ENCODE assay signal across 37 cellular contexts in genomic region chr10:3712707-3713106, GRCh38.
"Had no signal": no experiment of that assay in that cellular context is flagged by ENCODE, and none has a peak within 500 bp of the region (broad histone marks: within the 10 kb centered on the region; RNA-seq: fewer than 3 reads in every experiment).

No MANE protein-coding gene starts in this region.

- H3K9me3 Mint-ChIP-seq: activated naive CD4-positive, alpha-beta T cell treated with anti-CD3 and anti-CD28 coated beads, Interleukin-2, amount 50 U/mL, for 24 hours had no signal

- H3K27ac Mint-ChIP-seq: activated naive CD4-positive, alpha-beta T cell treated with anti-CD3 and anti-CD28 coated beads for 36 hours; activated naive CD4-positive, alpha-beta T cell treated with anti-CD3 and anti-CD28 coated beads, Interleukin-2, amount 10 ng/mL, durations not matched to agents 7 days and 5 days; activated naive CD4-positive, alpha-beta T cell treated with anti-CD3 and anti-CD28 coated beads, Interleukin-2, amount 50 U/mL, for 24 hours; activated naive CD8-positive, alpha-beta T cell; activated naive CD8-positive, alpha-beta T cell treated with anti-CD3 and anti-CD28 coated beads for 36 hours; activated naive CD8-positive, alpha-beta T cell treated with anti-CD3 and anti-CD28 coated beads, Interleukin-2, amount 10 ng/mL, durations not matched to agents 7 days and 5 days; activated naive CD8-positive, alpha-beta T cell treated with anti-CD3 and anti-CD28 coated beads, Interleukin-2, amount 50 U/mL, for 24 hours; activated T-cell treated with anti-CD3 and anti-CD28 coated beads, Interleukin-2, amount 50 U/mL, for 24 hours; activated T-cell treated with anti-CD3 and anti-CD28 coated beads, Interleukin-2, amount 50 U/mL, for 72 hours; activated T-helper 1 cell treated with anti-CD3 and anti-CD28 coated beads, Interleukin-12 subunit alpha, Interleukin-12 subunit beta, Interleukin-2, Interleukin-4 antibody, amounts not matched to agents 30 ng/mL and 10 ng/mL and 1 ng/mL, durations not matched to agents 14 hours and 24 hours and 36 hours; activated T-helper 17 cell treated with anti-CD3 and anti-CD28 coated beads, Interleukin-2, amount 50 U/mL, for 72 hours; activated T-helper 2 cell treated with anti-CD3 and anti-CD28 coated beads, Interferon-gamma antibody, Interleukin-2, Interleukin-4, amounts not matched to agents 10 μg/mL and 5 μg/mL and 100 μg/mL, durations not matched to agents 14 hours and 24 hours and 36 hours; brain had no signal

- H3K27me3 ChIP-seq: adrenal gland, ascending aorta, body of pancreas, brain microvascular endothelial cell, breast epithelium, cardiac muscle cell had no signal

- DNase-seq: activated effector memory CD4-positive, alpha-beta T cell treated with anti-CD3 and anti-CD28 coated beads, Interleukin-2, amount 50 U/mL, for 16 hours; activated effector memory CD4-positive, alpha-beta T cell treated with Interleukin-2 at 50 U/mL for 16 hours; activated gamma-delta T cell; activated gamma-delta T cell treated with Interleukin-2 at 50 U/mL for 16 hours; activated naive CD4-positive, alpha-beta T cell; activated naive CD4-positive, alpha-beta T cell treated with anti-CD3 and anti-CD28 coated beads for 36 hours; activated naive CD4-positive, alpha-beta T cell treated with anti-CD3 and anti-CD28 coated beads, Interleukin-2, amount 10 ng/mL, durations not matched to agents 7 days and 5 days; activated naive CD4-positive, alpha-beta T cell treated with anti-CD3 and anti-CD28 coated beads, Interleukin-2, amount 50 U/mL, for 16 hours; activated naive CD4-positive, alpha-beta T cell treated with Interleukin-2 at 50 U/mL for 16 hours; activated naive CD8-positive, alpha-beta T cell treated with anti-CD3 and anti-CD28 coated beads for 36 hours; activated naive CD8-positive, alpha-beta T cell treated with anti-CD3 and anti-CD28 coated beads, Interleukin-2, amount 10 ng/mL, durations not matched to agents 7 days and 5 days; activated naive CD8-positive, alpha-beta T cell treated with anti-CD3 and anti-CD28 coated beads, Interleukin-2, amount 50 U/mL, for 24 hours; activated T-cell treated with anti-CD3 and anti-CD28 coated beads, Interleukin-2, amount 50 U/mL, for 24 hours; activated T-cell treated with anti-CD3 and anti-CD28 coated beads, Interleukin-2, amount 50 U/mL, for 4 hours; activated T-cell treated with anti-CD3 and anti-CD28 coated beads, Interleukin-2, amount 50 U/mL, for 48 hours; activated T-cell treated with anti-CD3 and anti-CD28 coated beads, Interleukin-2, amount 50 U/mL, for 72 hours; adrenal gland; amniotic stem cell; amygdala; anterior cingulate cortex; aorta; body of pancreas; brain microvascular endothelial cell; caudate nucleus; central memory CD4-positive, alpha-beta T cell; cerebellar nuclear complex had no signal

- H3K4me1 ChIP-seq: adrenal gland, ascending aorta, body of pancreas, breast epithelium had no signal

- H3K36me3 ChIP-seq: adrenal gland, ascending aorta, brain microvascular endothelial cell, breast epithelium, cardiac muscle cell had no signal

- ATAC-seq: activated naive CD4-positive, alpha-beta T cell treated with anti-CD3 and anti-CD28 coated beads, Interleukin-2, amount 50 U/mL, for 72 hours; activated naive CD8-positive, alpha-beta T cell treated with anti-CD3 and anti-CD28 coated beads, Interleukin-2, amount 50 U/mL, for 24 hours; activated T-cell treated with anti-CD3 and anti-CD28 coated beads, Interleukin-2, amount 50 U/mL, for 4 hours; activated T-cell treated with anti-CD3 and anti-CD28 coated beads, Interleukin-2, amount 50 U/mL, for 72 hours; activated T-helper 17 cell treated with anti-CD3 and anti-CD28 coated beads, Interleukin-2, amount 50 U/mL, for 72 hours; body of pancreas had no signal

- H3K36me3 Mint-ChIP-seq: activated naive CD8-positive, alpha-beta T cell treated with anti-CD3 and anti-CD28 coated beads for 36 hours; brain had no signal

- H3K27me3 Mint-ChIP-seq: activated naive CD4-positive, alpha-beta T cell treated with anti-CD3 and anti-CD28 coated beads, Interleukin-2, amount 50 U/mL, for 24 hours; activated naive CD8-positive, alpha-beta T cell; activated naive CD8-positive, alpha-beta T cell treated with anti-CD3 and anti-CD28 coated beads for 36 hours; brain had no signal

- H3K9me3 ChIP-seq: adrenal gland, body of pancreas had no signal

- H3K27ac ChIP-seq: adrenal gland, ascending aorta, body of pancreas, brain microvascular endothelial cell, breast epithelium, cardiac muscle cell had no signal

- H3K4me1 Mint-ChIP-seq: activated naive CD4-positive, alpha-beta T cell treated with anti-CD3 and anti-CD28 coated beads, Interleukin-2, amount 10 ng/mL, durations not matched to agents 7 days and 5 days; activated naive CD4-positive, alpha-beta T cell treated with anti-CD3 and anti-CD28 coated beads, Interleukin-2, amount 50 U/mL, for 24 hours; activated naive CD8-positive, alpha-beta T cell treated with anti-CD3 and anti-CD28 coated beads for 36 hours; central memory CD8-positive, alpha-beta T cell had no signal

- H3K4me3 Mint-ChIP-seq: activated naive CD4-positive, alpha-beta T cell treated with anti-CD3 and anti-CD28 coated beads for 36 hours; activated naive CD4-positive, alpha-beta T cell treated with anti-CD3 and anti-CD28 coated beads, Interleukin-2, amount 10 ng/mL, durations not matched to agents 7 days and 5 days; activated naive CD4-positive, alpha-beta T cell treated with anti-CD3 and anti-CD28 coated beads, Interleukin-2, amount 50 U/mL, for 24 hours; activated naive CD8-positive, alpha-beta T cell; activated naive CD8-positive, alpha-beta T cell treated with anti-CD3 and anti-CD28 coated beads for 36 hours; activated naive CD8-positive, alpha-beta T cell treated with anti-CD3 and anti-CD28 coated beads, Interleukin-2, amount 10 ng/mL, durations not matched to agents 7 days and 5 days; activated naive CD8-positive, alpha-beta T cell treated with anti-CD3 and anti-CD28 coated beads, Interleukin-2, amount 50 U/mL, for 24 hours; activated T-cell treated with anti-CD3 and anti-CD28 coated beads, Interleukin-2, amount 50 U/mL, for 24 hours; activated T-cell treated with anti-CD3 and anti-CD28 coated beads, Interleukin-2, amount 50 U/mL, for 4 hours; activated T-cell treated with anti-CD3 and anti-CD28 coated beads, Interleukin-2, amount 50 U/mL, for 72 hours; activated T-helper 1 cell treated with anti-CD3 and anti-CD28 coated beads, Interleukin-12 subunit alpha, Interleukin-12 subunit beta, Interleukin-2, Interleukin-4 antibody, amounts not matched to agents 30 ng/mL and 10 ng/mL and 1 ng/mL, durations not matched to agents 14 hours and 24 hours and 36 hours; activated T-helper 17 cell treated with anti-CD3 and anti-CD28 coated beads, Interleukin-2, amount 50 U/mL, for 72 hours; brain; central memory CD8-positive, alpha-beta T cell had no signal

- H3K4me3 ChIP-seq: adrenal gland, ascending aorta, body of pancreas, breast epithelium, cardiac muscle cell had no signal
